In genomic region chr4:169079942-169080827, GRCh38 we compare ENCODE assay signal across 1 cellular context.
TF ChIP-seq lines count a peak whose summit lies in the region.

No MANE protein-coding gene starts in this region.

TF ChIP-seq in HepG2, 621 proteins besides CTCF, POLR2A, EP300 and RAD21 (continued from another document and continues in another):
- TF ChIP-seq PAXIP1 (CRISPR knock-in tag; conservative IDR thresholded peaks at IDR 0.05): peak; percentile 70
- TF ChIP-seq ZNF737 (CRISPR knock-in tag; IDR thresholded peaks at IDR 0.05; ENCODE audit: borderline replicate concordance): no peak
- peak; percentile 48; the same call in 1 of the 2 replicates for TF ChIP-seq THAP11 (CRISPR knock-in tag; IDR thresholded peaks at IDR 0.05)
- TF ChIP-seq ZNF646 (CRISPR knock-in tag; IDR thresholded peaks at IDR 0.05): peak; percentile 73; the same call in 1 of the 2 replicates
- TF ChIP-seq ZNF609 (CRISPR knock-in tag; IDR thresholded peaks at IDR 0.05; ENCODE audit: borderline replicate concordance): peak; percentile 74; the same call in 1 of the 2 replicates
- no peak for TF ChIP-seq HMGA1 (CRISPR knock-in tag; conservative IDR thresholded peaks at IDR 0.05)
- 0 out of 2 replicates have a peak, but pooled peaks have one; percentile 29 for TF ChIP-seq ZBTB7A (CRISPR knock-in tag; IDR thresholded peaks at IDR 0.05)
- 0 out of 2 replicates have a peak, but pooled peaks have one; percentile 55 for TF ChIP-seq ZNF800 (CRISPR knock-in tag; IDR thresholded peaks at IDR 0.05)
- TF ChIP-seq MIER3 (CRISPR knock-in tag; IDR thresholded peaks at IDR 0.05; ENCODE audit: borderline replicate concordance): peak; percentile 66; the same call in 1 of the 2 replicates
- no peak for TF ChIP-seq ARNTL (CRISPR knock-in tag; IDR thresholded peaks at IDR 0.05)
- TF ChIP-seq ZFP36L1 (CRISPR knock-in tag; IDR thresholded peaks at IDR 0.05): peak; percentile 73; the same call in 1 of the 2 replicates
- TF ChIP-seq RXRA (CRISPR knock-in tag; IDR thresholded peaks at IDR 0.05): peak; percentile 43; the same call in 1 of the 2 replicates
- peak; percentile 65 for TF ChIP-seq UBTF (CRISPR knock-in tag; IDR thresholded peaks at IDR 0.05)
- TF ChIP-seq CENPBD1 (CRISPR knock-in tag; IDR thresholded peaks at IDR 0.05; ENCODE audit: borderline replicate concordance, low read depth): no peak
- TF ChIP-seq JUND (CRISPR knock-in tag; IDR thresholded peaks at IDR 0.05): no peak
- peak in 1 of 2 experiments; percentile 23; a peak in 2 of 4 replicates for TF ChIP-seq HMGXB4 (CRISPR knock-in tag; IDR thresholded peaks at IDR 0.05; ENCODE audit: borderline replicate concordance in 1 of 2, low read depth in 1 of 2)
- peak; percentile 74; the same call in 1 of the 2 replicates for TF ChIP-seq ZNF547 (CRISPR knock-in tag; IDR thresholded peaks at IDR 0.05)
- TF ChIP-seq ZNF878 (CRISPR knock-in tag; IDR thresholded peaks at IDR 0.05): 0 out of 2 replicates have a peak, but pooled peaks have one; percentile 44
- TF ChIP-seq ZNF350 (CRISPR knock-in tag; IDR thresholded peaks at IDR 0.05; ENCODE audit: borderline replicate concordance, low read depth): peak; percentile 89
- TF ChIP-seq HNF4A (CRISPR knock-in tag; IDR thresholded peaks at IDR 0.05): 0 out of 2 replicates have a peak, but pooled peaks have one; percentile 20
- TF ChIP-seq, protein P1, sequence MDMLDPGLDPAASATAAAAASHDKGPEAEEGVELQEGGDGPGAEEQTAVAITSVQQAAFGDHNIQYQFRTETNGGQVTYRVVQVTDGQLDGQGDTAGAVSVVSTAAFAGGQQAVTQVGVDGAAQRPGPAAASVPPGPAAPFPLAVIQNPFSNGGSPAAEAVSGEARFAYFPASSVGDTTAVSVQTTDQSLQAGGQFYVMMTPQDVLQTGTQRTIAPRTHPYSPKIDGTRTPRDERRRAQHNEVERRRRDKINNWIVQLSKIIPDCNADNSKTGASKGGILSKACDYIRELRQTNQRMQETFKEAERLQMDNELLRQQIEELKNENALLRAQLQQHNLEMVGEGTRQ (IDR thresholded peaks at IDR 0.05; ENCODE audit: low read depth, low read length): no peak
- TF ChIP-seq, protein P1 (CRISPR knock-in tag; IDR thresholded peaks at IDR 0.05; ENCODE audit: borderline replicate concordance): peak; percentile 54; the same call in 1 of the 2 replicates
- TF ChIP-seq TGIF2 (CRISPR knock-in tag; IDR thresholded peaks at IDR 0.05): no peak
- peak; percentile 75 for TF ChIP-seq HNF1B (CRISPR knock-in tag; IDR thresholded peaks at IDR 0.05)
